9 cellular contexts compared by ENCODE assay signal in genomic region chr12:613996-614726, GRCh38. TPM values are rescaled to one million over a fixed set of nuclear protein-coding genes. Genes with fewer than 3 reads are reported as not detected.
DNase-seq lines count a peak whose midpoint lies in the region; ATAC-seq, FAIRE-seq and TF ChIP-seq lines count a peak whose summit lies in the region.
"Had no signal": no experiment of that assay in that cellular context is flagged by ENCODE, and none has a peak within 500 bp of the region (broad histone marks: within the 10 kb centered on the region; RNA-seq: fewer than 3 reads in every experiment).

No MANE protein-coding gene starts in this region.

- H3K27me3 ChIP-seq in keratinocyte (ENCODE audit: control insufficient read depth, extremely low read depth, insufficient read depth, low read length), result no peaks in the 10 kb centered on the region
- H3K27me3 ChIP-seq in suprapubic skin, result no peaks in the 10 kb centered on the region

- no peak overlapping the region for H3K4me3 ChIP-seq in Jurkat, Clone E6-1 (ENCODE audit: low read length)
- H3K4me3 ChIP-seq in keratinocyte (ENCODE audit: control insufficient read depth in 2 of 3, extremely low read depth in 1 of 3, insufficient read depth in 2 of 3, low read depth in 1 of 3, low read length in 3 of 3) (peak overlapping the region in 1 of 3 experiments; percentile 12), suprapubic skin (no peak overlapping the region)

- no peaks in the 10 kb centered on the region for H3K27me3 Mint-ChIP-seq in activated CD4-positive, alpha-beta T cell treated with anti-CD3 and anti-CD28 coated beads, Interleukin-2, amount 10 ng/mL, durations not matched to agents 7 days and 5 days
- H3K27me3 Mint-ChIP-seq: stimulated activated naive B cell treated with anti-CD40 and anti-IgM and Interleukin-4, amounts not matched to agents 10 μg/mL and 1 μg/mL and 100 μg/mL, for 72 hours had no signal

- H3K4me1 Mint-ChIP-seq in activated CD4-positive, alpha-beta T cell treated with anti-CD3 and anti-CD28 coated beads, Interleukin-2, amount 10 ng/mL, durations not matched to agents 7 days and 5 days, result peaks cover 47% of the 10 kb centered on the region

- no peaks in the 10 kb centered on the region for H3K79me2 ChIP-seq in keratinocyte (ENCODE audit: control insufficient read depth, insufficient read depth, low read length)

- H2AFZ ChIP-seq in keratinocyte (ENCODE audit: control insufficient read depth, low read length), result peak overlapping the region; percentile 85

- peak; percentile 37 for TF ChIP-seq CTCF in D721Med (IDR thresholded peaks at IDR 0.05; ENCODE audit: insufficient read depth, missing control alignments)
- peak; percentile 26 to 88 (median 35) for TF ChIP-seq CTCF in keratinocyte (optimal IDR thresholded peaks at IDR 0.05 in 1 of 3, IDR thresholded peaks at IDR 0.05 in 1 of 3, conservative IDR thresholded peaks at IDR 0.05 in 1 of 3; ENCODE audit: extremely low read depth in 1 of 3, insufficient read depth in 2 of 3, low read length in 3 of 3)
- peak in 1 of 2 donors; percentile 10 for TF ChIP-seq CTCF in suprapubic skin (IDR thresholded peaks at IDR 0.05)

- no peak overlapping the region for H3K27ac Mint-ChIP-seq in activated CD4-positive, alpha-beta T cell treated with anti-CD3 and anti-CD28 coated beads, Interleukin-2, amount 10 ng/mL, durations not matched to agents 7 days and 5 days
- H3K27ac Mint-ChIP-seq: stimulated activated naive B cell treated with anti-CD40 and anti-IgM and Interleukin-4, amounts not matched to agents 10 μg/mL and 1 μg/mL and 100 μg/mL, for 72 hours had no signal

- H4K20me1 ChIP-seq in keratinocyte (ENCODE audit: control insufficient read depth, extremely low read depth, insufficient read depth, low read length), result no peaks in the 10 kb centered on the region

- H3K9me3 Mint-ChIP-seq in activated CD4-positive, alpha-beta T cell treated with anti-CD3 and anti-CD28 coated beads, Interleukin-2, amount 10 ng/mL, durations not matched to agents 7 days and 5 days, result no peaks in the 10 kb centered on the region
- H3K9me3 Mint-ChIP-seq: stimulated activated naive B cell treated with anti-CD40 and anti-IgM and Interleukin-4, amounts not matched to agents 10 μg/mL and 1 μg/mL and 100 μg/mL, for 72 hours had no signal

- POLR2A ChIA-PET in activated CD4-positive, alpha-beta T cell treated with anti-CD3 and anti-CD28 coated beads, Interleukin-2, amount 10 ng/mL, durations not matched to agents 7 days and 5 days (lab: Charles Lee), result interaction anchor here (0.6 to 1.4 kb wide), 3 partner anchors 16 to 138 kb away, joined by 3 to 7 read pairs (median 5); no protein-coding TSS in a partner anchor

- no peak for TF ChIP-seq POLR2A in suprapubic skin (IDR thresholded peaks at IDR 0.05)

- H3K9me1 ChIP-seq in keratinocyte (ENCODE audit: control insufficient read depth, extremely low read depth, insufficient read depth, low read length), result peaks cover 2% of the 10 kb centered on the region

- FAIRE-seq in D721Med (lab: Jason Lieb, UNC) (no peak), keratinocyte (lab: Jason Lieb, UNC) (no peak)

- DNase-seq in D721Med (ENCODE audit: insufficient read length, low spot score) (no peak), keratinocyte (ENCODE audit: low read depth, low spot score) (no peak), suprapubic skin (ENCODE audit: low spot score in 2 of 2) (no peak), NCI-H510A (lab: John Stamatoyannopoulos, UW) (no peak)
- peak; percentile 54 for DNase-seq in Jurkat, Clone E6-1 (ENCODE audit: low read depth, low spot score)
- peak; percentile 32 for DNase-seq in activated CD4-positive, alpha-beta T cell treated with anti-CD3 and anti-CD28 coated beads, Interleukin-2, amount 10 ng/mL, durations not matched to agents 7 days and 5 days
- DNase-seq: stimulated activated naive B cell treated with anti-CD40 and anti-IgM and Interleukin-4, amounts not matched to agents 10 μg/mL and 1 μg/mL and 100 μg/mL, for 72 hours had no signal

- no peak overlapping the region for H3K9ac ChIP-seq in keratinocyte (ENCODE audit: control insufficient read depth, extremely low read depth, insufficient read depth, low read length)

- WGBS in suprapubic skin, result 55% methylated on average over 10 of the region's 10 CpGs

- ATAC-seq in HG03520 (IDR thresholded peaks at IDR 0.05; ENCODE audit: unreplicated experiment), result no peak
- ATAC-seq in GM21360 (IDR thresholded peaks at IDR 0.05; ENCODE audit: unreplicated experiment), result no peak

- H3K4me1 ChIP-seq in keratinocyte (ENCODE audit: control insufficient read depth, extremely low read depth, insufficient read depth, low read length) (peaks cover 21% of the 10 kb centered on the region), suprapubic skin (peaks cover 35% of the 10 kb centered on the region)

- H3K27ac ChIP-seq in keratinocyte (ENCODE audit: control insufficient read depth, insufficient read depth, low read length), result no peak overlapping the region
- H3K27ac ChIP-seq in suprapubic skin, result peak overlapping the region; percentile 67

- H3K4me3 Mint-ChIP-seq in activated CD4-positive, alpha-beta T cell treated with anti-CD3 and anti-CD28 coated beads, Interleukin-2, amount 10 ng/mL, durations not matched to agents 7 days and 5 days, result no peak overlapping the region
- H3K4me3 Mint-ChIP-seq: stimulated activated naive B cell treated with anti-CD40 and anti-IgM and Interleukin-4, amounts not matched to agents 10 μg/mL and 1 μg/mL and 100 μg/mL, for 72 hours had no signal

- CTCF ChIA-PET in activated CD4-positive, alpha-beta T cell treated with anti-CD3 and anti-CD28 coated beads, Interleukin-2, amount 10 ng/mL, durations not matched to agents 7 days and 5 days (lab: Charles Lee), result interaction anchor here (0.6 to 2.8 kb wide), 12 partner anchors 9 to 295 kb away, joined by 3 to 16 read pairs (median 4); partner anchors contain the start of gene WNK1

- peak overlapping the region; percentile 57 for H3K4me2 ChIP-seq in keratinocyte (ENCODE audit: control insufficient read depth, extremely low read depth, insufficient read depth, low read depth, low read length)

- H3K36me3 ChIP-seq in keratinocyte (ENCODE audit: control insufficient read depth in 2 of 2, extremely low read depth in 1 of 2, insufficient read depth in 2 of 2, low read length in 2 of 2), result no peaks in the 10 kb centered on the region
- no peaks in the 10 kb centered on the region for H3K36me3 ChIP-seq in suprapubic skin

- dilution Hi-C loops in keratinocyte (cut with MboI; ENCODE audit: extremely low pct_ligation_motif_present, low sequenced_read_pairs), result no loop called here

- H3K9me3 ChIP-seq in keratinocyte (ENCODE audit: control insufficient read depth, low read depth, low read length) (no peaks in the 10 kb centered on the region), suprapubic skin (no peaks in the 10 kb centered on the region)

- H3K36me3 Mint-ChIP-seq in activated CD4-positive, alpha-beta T cell treated with anti-CD3 and anti-CD28 coated beads, Interleukin-2, amount 10 ng/mL, durations not matched to agents 7 days and 5 days (ENCODE audit: low read depth), result no peaks in the 10 kb centered on the region
- H3K36me3 Mint-ChIP-seq: stimulated activated naive B cell treated with anti-CD40 and anti-IgM and Interleukin-4, amounts not matched to agents 10 μg/mL and 1 μg/mL and 100 μg/mL, for 72 hours had no signal

- no peak for TF ChIP-seq EP300 in suprapubic skin (IDR thresholded peaks at IDR 0.05)

RNA-seq across cellular contexts. Expression of gene NINJ2, which starts 49.1 kb away (rescaled TPM):
- 28.6 TPM for polyA plus RNA-seq in Jurkat, Clone E6-1 (2012; ENCODE audit: insufficient read depth, insufficient read length)
- total RNA-seq in activated CD4-positive, alpha-beta T cell treated with anti-CD3 and anti-CD28 coated beads, Interleukin-2, amount 10 ng/mL, durations not matched to agents 7 days and 5 days, result 1 to 10 TPM; 6.7 to 7.4 TPM
- polyA plus RNA-seq in keratinocyte, result 0.53 to 0.94 TPM (median 0.58 TPM) in 3 replicates
- polyA plus RNA-seq in keratinocyte (2011; ENCODE audit: low read depth), result 0.42 TPM
- polyA plus RNA-seq in keratinocyte (2011; cell fraction: cytosol; rRNA removed), result 0.90 and 1.4 TPM in 2 replicates
- 0.28 and 0.69 TPM in 2 replicates for polyA plus RNA-seq in keratinocyte (2011; cell fraction: nucleus; rRNA removed)
- polyA plus RNA-seq in keratinocyte (2012; ENCODE audit: low replicate concordance), result 0.84 and 2.0 TPM in 2 replicates
- 0.61 to 2.1 TPM in 2 of 3 replicates, not detected in the other for polyA minus RNA-seq in keratinocyte
- not detected for polyA minus RNA-seq in keratinocyte (2011; cell fraction: cytosol; rRNA and poly(A)+ RNA removed)
- not detected in 2 replicates for polyA minus RNA-seq in keratinocyte (2011; cell fraction: nucleus; rRNA and poly(A)+ RNA removed)
- total RNA-seq in suprapubic skin, result 10 to 100 TPM in 2 of 4 donors, 1 to 10 TPM in 2; 7.6 to 20.9 (median 12.6) TPM

Comparison
In these comparisons a context has a peak if more than half of its experiments do, and no peak if none do; other contexts are left out.
1. DNase-seq: peak in Jurkat, Clone E6-1 (single experiment) and activated CD4-positive, alpha-beta T cell treated with anti-CD3 and anti-CD28 coated beads, Interleukin-2, amount 10 ng/mL, durations not matched to agents 7 days and 5 days (single experiment); none in D721Med (single experiment), keratinocyte (single experiment), suprapubic skin (0 of 2) and NCI-H510A (single experiment).